11 cellular contexts compared by ENCODE assay signal in the genomic region with DNA sequence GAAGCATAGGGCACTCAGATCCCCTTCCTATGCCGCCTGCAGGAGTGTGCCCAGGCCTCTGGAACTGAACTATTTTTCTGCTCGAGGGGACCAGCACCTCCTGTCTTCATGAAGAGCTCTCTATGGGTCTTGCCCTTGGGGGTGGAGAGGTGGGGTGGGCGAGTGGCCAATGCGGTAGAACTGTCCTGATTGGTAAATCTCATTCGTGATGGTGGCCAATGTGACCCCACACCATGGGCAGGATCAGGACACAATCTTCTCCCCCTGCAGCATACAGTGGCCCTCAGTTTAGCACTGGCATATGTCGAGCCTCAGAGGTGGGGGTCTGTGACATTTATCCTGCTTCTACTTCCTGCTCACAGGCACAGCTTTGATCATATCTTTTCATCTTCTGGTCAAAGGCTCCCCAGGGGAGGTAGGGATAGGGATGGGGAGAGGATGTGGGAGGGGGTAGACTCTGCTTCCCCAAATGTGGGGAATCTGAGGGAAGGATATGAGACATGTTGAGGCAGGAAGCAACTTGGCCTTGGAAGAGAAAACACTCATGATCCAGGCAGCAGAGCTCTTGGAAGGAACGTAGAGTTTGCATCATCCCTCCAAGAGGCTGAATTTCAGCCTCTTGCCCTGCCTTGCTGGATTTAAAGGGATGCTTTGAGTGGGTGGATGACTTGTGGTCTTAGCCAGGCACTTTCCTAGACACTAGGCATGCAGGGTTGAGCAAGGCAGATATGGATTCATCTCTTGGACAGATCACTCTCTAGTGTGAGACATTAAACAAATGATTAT.
A peak's percentile ranks its signal among the peaks of the same experiment; 100 is the strongest.
DNase-seq lines count a peak whose midpoint lies in the region; ATAC-seq and TF ChIP-seq lines count a peak whose summit lies in the region.
"Had no signal": no experiment of that assay in that cellular context is flagged by ENCODE, and none has a peak within 500 bp of the region (broad histone marks: within the 10 kb centered on the region; RNA-seq: fewer than 3 reads in every experiment).

No MANE protein-coding gene starts in this region.

- CTCF ChIA-PET in SK-N-SH (lab: Yijun Ruan, JAX): interaction anchor here (4.2 kb wide), 1 partner anchor 14 kb away, joined by 18 read pairs; no protein-coding TSS in a partner anchor

- H3K79me2 ChIP-seq in SK-N-SH (ENCODE audit: insufficient read depth): no peaks in the 10 kb centered on the region; the same call in 1 of the 2 replicates

- H3K27me3 ChIP-seq in SK-N-SH (ENCODE audit: insufficient read depth) (no peaks in the 10 kb centered on the region), left lung (no peaks in the 10 kb centered on the region), vagina (no peaks in the 10 kb centered on the region)

- no peak for TF ChIP-seq POLR2A in vagina (IDR thresholded peaks at IDR 0.05)

- H3K4me1 ChIP-seq in SK-N-SH (ENCODE audit: control insufficient read depth in 1 of 2, insufficient read depth in 2 of 2, low read depth in 1 of 2, low read length in 1 of 2) (peaks cover 16 to 22% of the 10 kb centered on the region in 2 experiments), left lung (no peaks in the 10 kb centered on the region), vagina (peaks cover 21% of the 10 kb centered on the region)

- no peaks in the 10 kb centered on the region for H4K20me1 ChIP-seq in SK-N-SH (ENCODE audit: insufficient read depth)

- no peak overlapping the region for H3K9ac ChIP-seq in SK-N-SH

- no peaks in the 10 kb centered on the region for H3K9me3 ChIP-seq in SK-N-SH
- H3K9me3 ChIP-seq in left lung: no peaks in the 10 kb centered on the region
- no peaks in the 10 kb centered on the region for H3K9me3 ChIP-seq in vagina

- 58% methylated on average over 6 of the region's 7 CpGs for WGBS in SK-N-SH (ENCODE audit: low lambda C conversion rate)

- POLR2A ChIA-PET in SK-N-SH (lab: Yijun Ruan, JAX): no interaction called here

- H3K27ac ChIP-seq in SK-N-SH (ENCODE audit: low read depth in 2 of 2, low read length in 1 of 2) (peak overlapping the region in 1 of 2 experiments; percentile 60; a peak in 2 of 4 replicates), left lung (no peak overlapping the region), vagina (peak overlapping the region; percentile 62)
- H3K27ac ChIP-seq: 22Rv1, SK-N-MC had no signal

- H3K36me3 ChIP-seq in SK-N-SH (replicated peaks in 1 of 2; ENCODE audit: control insufficient read depth in 1 of 2, insufficient read depth in 2 of 2, low read length in 1 of 2) (no peaks in the 10 kb centered on the region), left lung (no peaks in the 10 kb centered on the region), vagina (no peaks in the 10 kb centered on the region)

- peak overlapping the region; percentile 48 for H3K4me2 ChIP-seq in SK-N-SH

- peaks cover 22% of the 10 kb centered on the region for H3F3A ChIP-seq in SK-N-SH (replicated peaks; ENCODE audit: insufficient read depth)

- H2AFZ ChIP-seq in SK-N-SH (ENCODE audit: low read depth): peak overlapping the region; percentile 43; the same call in 1 of the 2 replicates

- intact Hi-C loops in left lung (cut with DNase I) (no loop called here), vagina (cut with DNase I) (no loop called here)

- no peaks in the 10 kb centered on the region for H3K9me2 ChIP-seq in SK-N-SH

- TF ChIP-seq CTCF in SK-N-SH (IDR thresholded peaks at IDR 0.05) (no peak), cardiac fibroblast (IDR thresholded peaks at IDR 0.05; ENCODE audit: low read depth, low read length) (no peak), left lung (IDR thresholded peaks at IDR 0.05) (no peak), vagina (IDR thresholded peaks at IDR 0.05) (no peak)

- TF ChIP-seq EP300 in SK-N-SH (IDR thresholded peaks at IDR 0.05; ENCODE audit: borderline replicate concordance in 1 of 2, low read depth in 1 of 2, low read length in 1 of 2): no peak

- DNase-seq in SK-N-SH (peak; percentile 29), cardiac fibroblast (ENCODE audit: low read depth in 2 of 2) (peak; percentile 96 to 97), left lung (no peak), vagina (ENCODE audit: extremely low spot score in 2 of 2) (peak in 1 of 2 donors; percentile 95), islet precursor cell (no peak), NCI-H510A (lab: John Stamatoyannopoulos, UW) (no peak), NCI-H187 treated with DMSO at 0.1 percent for 48 hours (lab: John Stamatoyannopoulos, UW) (no peak)
- DNase-seq: stimulated activated CD4-positive, alpha-beta T cell treated with anti-CD3 and anti-CD28 coated beads, Interleukin-4, amount 100 ng/mL, for 24 hours had no signal

- H3K4me3 ChIP-seq in SK-N-SH (ENCODE audit: low read depth in 2 of 2, low read length in 1 of 2) (no peak overlapping the region), cardiac fibroblast (replicated peaks in 1 of 2; ENCODE audit: low read depth in 2 of 2, low read length in 2 of 2) (no peak overlapping the region), left lung (no peak overlapping the region), vagina (no peak overlapping the region)
- H3K4me3 ChIP-seq: SK-N-MC had no signal

- TF ChIP-seq RAD21 in SK-N-SH (IDR thresholded peaks at IDR 0.05; ENCODE audit: low read length): no peak

- no peak for ATAC-seq in SK-N-SH treated with all-trans-retinoic acid at 6 μM for 48 hours
- ATAC-seq in left lung: peak; percentile 70

TF ChIP-seq in SK-N-SH, 30 proteins besides CTCF, POLR2A, EP300 and RAD21:
- TF ChIP-seq EZH2phosphoT487 (IDR thresholded peaks at IDR 0.05; ENCODE audit: borderline replicate concordance, low read depth) (no peak), CHD2 (IDR thresholded peaks at IDR 0.05; ENCODE audit: low read length, partially characterized antibody) (no peak), NFIC (IDR thresholded peaks at IDR 0.05; ENCODE audit: borderline replicate concordance) (no peak), TAF1 (IDR thresholded peaks at IDR 0.05; ENCODE audit: borderline replicate concordance, low read depth, low read length) (no peak), TCF12 (IDR thresholded peaks at IDR 0.05) (peak; percentile 12; the same call in 1 of the 2 replicates), POLR2AphosphoS5 (IDR thresholded peaks at IDR 0.05; ENCODE audit: low read depth, low read length) (no peak)
- TF ChIP-seq, protein P1, sequence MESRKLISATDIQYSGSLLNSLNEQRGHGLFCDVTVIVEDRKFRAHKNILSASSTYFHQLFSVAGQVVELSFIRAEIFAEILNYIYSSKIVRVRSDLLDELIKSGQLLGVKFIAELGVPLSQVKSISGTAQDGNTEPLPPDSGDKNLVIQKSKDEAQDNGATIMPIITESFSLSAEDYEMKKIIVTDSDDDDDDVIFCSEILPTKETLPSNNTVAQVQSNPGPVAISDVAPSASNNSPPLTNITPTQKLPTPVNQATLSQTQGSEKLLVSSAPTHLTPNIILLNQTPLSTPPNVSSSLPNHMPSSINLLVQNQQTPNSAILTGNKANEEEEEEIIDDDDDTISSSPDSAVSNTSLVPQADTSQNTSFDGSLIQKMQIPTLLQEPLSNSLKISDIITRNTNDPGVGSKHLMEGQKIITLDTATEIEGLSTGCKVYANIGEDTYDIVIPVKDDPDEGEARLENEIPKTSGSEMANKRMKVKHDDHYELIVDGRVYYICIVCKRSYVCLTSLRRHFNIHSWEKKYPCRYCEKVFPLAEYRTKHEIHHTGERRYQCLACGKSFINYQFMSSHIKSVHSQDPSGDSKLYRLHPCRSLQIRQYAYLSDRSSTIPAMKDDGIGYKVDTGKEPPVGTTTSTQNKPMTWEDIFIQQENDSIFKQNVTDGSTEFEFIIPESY (IDR thresholded peaks at IDR 0.05; ENCODE audit: borderline replicate concordance, low read depth): no peak
- TF ChIP-seq, protein P2, sequence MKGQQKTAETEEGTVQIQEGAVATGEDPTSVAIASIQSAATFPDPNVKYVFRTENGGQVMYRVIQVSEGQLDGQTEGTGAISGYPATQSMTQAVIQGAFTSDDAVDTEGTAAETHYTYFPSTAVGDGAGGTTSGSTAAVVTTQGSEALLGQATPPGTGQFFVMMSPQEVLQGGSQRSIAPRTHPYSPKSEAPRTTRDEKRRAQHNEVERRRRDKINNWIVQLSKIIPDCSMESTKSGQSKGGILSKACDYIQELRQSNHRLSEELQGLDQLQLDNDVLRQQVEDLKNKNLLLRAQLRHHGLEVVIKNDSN (IDR thresholded peaks at IDR 0.05; ENCODE audit: borderline replicate concordance, low read depth): no peak

TF ChIP-seq in SK-N-SH treated with all-trans-retinoic acid at 6 μM for 48 hours, 23 proteins besides CTCF, POLR2A, EP300 and RAD21 (continues in another document):
- TF ChIP-seq ZFP30 (CRISPR knock-in tag; IDR thresholded peaks at IDR 0.05) (no peak), TCF4 (CRISPR knock-in tag; IDR thresholded peaks at IDR 0.05; ENCODE audit: borderline replicate concordance) (no peak), ZNF70 (CRISPR knock-in tag; IDR thresholded peaks at IDR 0.05) (no peak), ZC3H10 (CRISPR knock-in tag; IDR thresholded peaks at IDR 0.05) (no peak), CSDC2 (CRISPR knock-in tag; IDR thresholded peaks at IDR 0.05) (no peak), ESRRG (CRISPR knock-in tag; IDR thresholded peaks at IDR 0.05) (no peak), ARNTL (CRISPR knock-in tag; IDR thresholded peaks at IDR 0.05; ENCODE audit: borderline replicate concordance, low read depth) (no peak), SNAI2 (CRISPR knock-in tag; IDR thresholded peaks at IDR 0.05) (no peak), ZNF565 (CRISPR knock-in tag; conservative IDR thresholded peaks at IDR 0.05; ENCODE audit: low read depth) (no peak)
- TF ChIP-seq, protein P3, sequence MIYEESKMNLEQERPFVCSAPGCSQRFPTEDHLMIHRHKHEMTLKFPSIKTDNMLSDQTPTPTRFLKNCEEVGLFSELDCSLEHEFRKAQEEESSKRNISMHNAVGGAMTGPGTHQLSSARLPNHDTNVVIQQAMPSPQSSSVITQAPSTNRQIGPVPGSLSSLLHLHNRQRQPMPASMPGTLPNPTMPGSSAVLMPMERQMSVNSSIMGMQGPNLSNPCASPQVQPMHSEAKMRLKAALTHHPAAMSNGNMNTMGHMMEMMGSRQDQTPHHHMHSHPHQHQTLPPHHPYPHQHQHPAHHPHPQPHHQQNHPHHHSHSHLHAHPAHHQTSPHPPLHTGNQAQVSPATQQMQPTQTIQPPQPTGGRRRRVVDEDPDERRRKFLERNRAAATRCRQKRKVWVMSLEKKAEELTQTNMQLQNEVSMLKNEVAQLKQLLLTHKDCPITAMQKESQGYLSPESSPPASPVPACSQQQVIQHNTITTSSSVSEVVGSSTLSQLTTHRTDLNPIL (CRISPR knock-in tag; IDR thresholded peaks at IDR 0.05; ENCODE audit: low read depth): no peak

Comparison
In these comparisons a context has a peak if more than half of its experiments do, and no peak if none do; other contexts are left out.
1. DNase-seq: peak in SK-N-SH (single experiment) and cardiac fibroblast (2 of 2); none in left lung (0 of 2), islet precursor cell (single experiment), NCI-H510A (single experiment) and NCI-H187 treated with DMSO at 0.1 percent for 48 hours (single experiment).